In the genomic region with DNA sequence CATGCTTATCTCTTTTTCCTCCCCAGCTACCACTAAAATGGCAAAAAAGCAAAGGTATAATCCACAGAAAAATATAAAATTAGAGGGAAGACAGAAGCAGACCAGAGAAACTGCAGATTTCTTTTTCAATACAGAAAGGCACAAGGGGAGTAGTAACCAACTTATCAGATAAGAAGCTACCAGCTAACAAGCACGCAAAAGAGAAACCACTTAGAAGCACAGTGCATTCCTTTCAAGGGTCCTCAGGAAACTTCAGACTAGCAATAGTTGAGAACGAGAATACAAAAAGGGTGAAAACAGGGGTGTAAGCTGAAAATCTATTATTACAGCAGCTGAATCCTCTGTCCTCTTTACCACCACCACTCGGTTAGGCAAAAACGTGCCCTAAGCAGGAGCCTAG, we compare ENCODE assay signal across 31 cellular contexts. TPM values are rescaled to one million over a fixed set of nuclear protein-coding genes. Genes with fewer than 3 reads are reported as not detected.
"Had no signal": no experiment of that assay in that cellular context is flagged by ENCODE, and none has a peak within 500 bp of the region (broad histone marks: within the 10 kb centered on the region; RNA-seq: fewer than 3 reads in every experiment).

No MANE protein-coding gene starts in this region.

- ATAC-seq: activated CD4-positive, alpha-beta T cell treated with anti-CD3 and anti-CD28 coated beads for 36 hours; activated CD4-positive, CD25-positive, alpha-beta regulatory T cell treated with anti-CD3 and anti-CD28 coated beads, Interleukin-2, amount 50 U/mL, for 24 hours; activated CD8-positive, alpha-beta T cell treated with anti-CD3 and anti-CD28 coated beads, Interleukin-2, amount 10 ng/mL, durations not matched to agents 7 days and 5 days had no signal

- H3K4me2 ChIP-seq: KMS-11 had no signal

- H3K27ac Mint-ChIP-seq: activated CD4-positive, alpha-beta T cell treated with anti-CD3 and anti-CD28 coated beads for 36 hours; activated CD4-positive, alpha-beta T cell treated with anti-CD3 and anti-CD28 coated beads, Interleukin-2, amount 10 ng/mL, durations not matched to agents 7 days and 5 days; activated CD8-positive, alpha-beta T cell treated with anti-CD3 and anti-CD28 coated beads, Interleukin-2, amount 10 ng/mL, durations not matched to agents 7 days and 5 days; activated naive CD4-positive, alpha-beta T cell treated with anti-CD3 and anti-CD28 coated beads, Interleukin-2, amount 50 U/mL, for 24 hours; activated T-cell treated with anti-CD3 and anti-CD28 coated beads, Interleukin-2, amount 50 U/mL, for 24 hours; activated T-helper 2 cell treated with anti-CD3 and anti-CD28 coated beads, Interferon-gamma antibody, Interleukin-2, Interleukin-4, amounts not matched to agents 10 μg/mL and 5 μg/mL and 100 μg/mL, durations not matched to agents 14 hours and 24 hours and 36 hours; T-helper 1 cell treated with Interleukin-12 subunit alpha and Interleukin-12 subunit beta and Interleukin-4 antibody, amounts not matched to agents 30 μg/mL and 1 μg/mL, for 36 hours; T-helper 2 cell treated with Interferon-gamma antibody and Interleukin-4, amounts not matched to agents 5 μg/mL and 100 μg/mL, for 36 hours had no signal

- H3K4me1 Mint-ChIP-seq: activated CD4-positive, alpha-beta T cell treated with anti-CD3 and anti-CD28 coated beads for 36 hours; activated CD4-positive, alpha-beta T cell treated with anti-CD3 and anti-CD28 coated beads, Interleukin-2, amount 10 ng/mL, durations not matched to agents 7 days and 5 days; activated naive CD4-positive, alpha-beta T cell treated with anti-CD3 and anti-CD28 coated beads, Interleukin-2, amount 50 U/mL, for 24 hours had no signal

- H3K27me3 ChIP-seq: brain microvascular endothelial cell had no signal

- H3K9ac ChIP-seq: KMS-11 had no signal

- H3K27ac ChIP-seq: KMS-11 had no signal

- FAIRE-seq: TTC549 had no signal

- DNase-seq: activated CD4-positive, alpha-beta T cell treated with anti-CD3 and anti-CD28 coated beads for 36 hours; activated CD4-positive, alpha-beta T cell treated with anti-CD3 and anti-CD28 coated beads, Interleukin-2, amount 10 ng/mL, durations not matched to agents 7 days and 5 days; activated CD4-positive, alpha-beta T cell treated with anti-CD3 and anti-CD28 coated beads, Interleukin-2, amount 50 U/mL, for 48 hours; activated CD8-positive, alpha-beta T cell treated with anti-CD3 and anti-CD28 coated beads, Interleukin-2, amount 10 ng/mL, durations not matched to agents 7 days and 5 days; activated gamma-delta T cell; activated naive CD4-positive, alpha-beta T cell treated with Interleukin-2 at 50 U/mL for 16 hours; activated T-cell treated with anti-CD3 and anti-CD28 coated beads, Interleukin-2, amount 50 U/mL, for 24 hours; amniotic stem cell; aorta; brain microvascular endothelial cell; central memory CD4-positive, alpha-beta T cell; NCI-H1105; NCI-H1417 treated with DMSO at 0.1 percent for 48 hours; NCI-H1930; NCI-H2081 treated with DMSO at 0.1 percent for 48 hours; NCI-H226; NCI-H526; NCI-H748 treated with DMSO at 0.1 percent for 48 hours; Right ventricle myocardium superior had no signal

- H3K4me3 Mint-ChIP-seq: activated CD4-positive, alpha-beta T cell treated with anti-CD3 and anti-CD28 coated beads for 36 hours; activated CD4-positive, alpha-beta T cell treated with anti-CD3 and anti-CD28 coated beads, Interleukin-2, amount 10 ng/mL, durations not matched to agents 7 days and 5 days; activated CD8-positive, alpha-beta T cell treated with anti-CD3 and anti-CD28 coated beads, Interleukin-2, amount 10 ng/mL, durations not matched to agents 7 days and 5 days; activated naive CD4-positive, alpha-beta T cell treated with anti-CD3 and anti-CD28 coated beads, Interleukin-2, amount 50 U/mL, for 24 hours; activated T-cell treated with anti-CD3 and anti-CD28 coated beads, Interleukin-2, amount 50 U/mL, for 24 hours; T-helper 1 cell treated with Interleukin-12 subunit alpha and Interleukin-12 subunit beta and Interleukin-4 antibody, amounts not matched to agents 30 μg/mL and 1 μg/mL, for 36 hours; T-helper 2 cell treated with Interferon-gamma antibody and Interleukin-4, amounts not matched to agents 5 μg/mL and 100 μg/mL, for 36 hours had no signal

- H3K9me3 Mint-ChIP-seq: activated CD4-positive, alpha-beta T cell treated with anti-CD3 and anti-CD28 coated beads, Interleukin-2, amount 10 ng/mL, durations not matched to agents 7 days and 5 days; activated naive CD4-positive, alpha-beta T cell treated with anti-CD3 and anti-CD28 coated beads, Interleukin-2, amount 50 U/mL, for 24 hours; activated T-cell treated with anti-CD3 and anti-CD28 coated beads, Interleukin-2, amount 50 U/mL, for 24 hours; activated T-helper 2 cell treated with anti-CD3 and anti-CD28 coated beads, Interferon-gamma antibody, Interleukin-2, Interleukin-4, amounts not matched to agents 10 μg/mL and 5 μg/mL and 100 μg/mL, durations not matched to agents 14 hours and 24 hours and 36 hours; T-helper 1 cell treated with Interleukin-12 subunit alpha and Interleukin-12 subunit beta and Interleukin-4 antibody, amounts not matched to agents 30 μg/mL and 1 μg/mL, for 36 hours; T-helper 2 cell treated with Interferon-gamma antibody and Interleukin-4, amounts not matched to agents 5 μg/mL and 100 μg/mL, for 36 hours had no signal

- H3K36me3 Mint-ChIP-seq: activated naive CD4-positive, alpha-beta T cell treated with anti-CD3 and anti-CD28 coated beads, Interleukin-2, amount 50 U/mL, for 24 hours had no signal

- H3K36me3 ChIP-seq: brain microvascular endothelial cell had no signal

RNA-seq across cellular contexts. Expression of gene OR2A5, which starts 9.9 kb away (rescaled TPM):
- total RNA-seq: activated CD4-positive, alpha-beta T cell treated with anti-CD3 and anti-CD28 coated beads for 36 hours; activated CD4-positive, alpha-beta T cell treated with anti-CD3 and anti-CD28 coated beads, Interleukin-2, amount 10 ng/mL, durations not matched to agents 7 days and 5 days; activated CD8-positive, alpha-beta T cell treated with anti-CD3 and anti-CD28 coated beads, Interleukin-2, amount 10 ng/mL, durations not matched to agents 7 days and 5 days; activated T-helper 2 cell treated with anti-CD3 and anti-CD28 coated beads, Interferon-gamma antibody, Interleukin-2, Interleukin-4, amounts not matched to agents 10 μg/mL and 5 μg/mL and 100 μg/mL, durations not matched to agents 14 hours and 24 hours and 36 hours; aorta; cerebellum; LHCN-M2; M059J; NCI-H460; OCI-LY7; Right ventricle myocardium superior had no signal
- polyA plus RNA-seq: aorta had no signal

RNA-seq across cellular contexts. Expression of gene OR2A25, which starts 30.7 kb away (rescaled TPM):
- total RNA-seq: activated CD4-positive, alpha-beta T cell treated with anti-CD3 and anti-CD28 coated beads for 36 hours; activated CD4-positive, alpha-beta T cell treated with anti-CD3 and anti-CD28 coated beads, Interleukin-2, amount 10 ng/mL, durations not matched to agents 7 days and 5 days; activated CD8-positive, alpha-beta T cell treated with anti-CD3 and anti-CD28 coated beads, Interleukin-2, amount 10 ng/mL, durations not matched to agents 7 days and 5 days; activated T-helper 2 cell treated with anti-CD3 and anti-CD28 coated beads, Interferon-gamma antibody, Interleukin-2, Interleukin-4, amounts not matched to agents 10 μg/mL and 5 μg/mL and 100 μg/mL, durations not matched to agents 14 hours and 24 hours and 36 hours; aorta; cerebellum; LHCN-M2; M059J; NCI-H460; OCI-LY7; Right ventricle myocardium superior had no signal
- polyA plus RNA-seq: aorta had no signal

RNA-seq across cellular contexts. Expression of gene OR6B1, which starts 38.8 kb away (rescaled TPM):
- total RNA-seq: activated CD4-positive, alpha-beta T cell treated with anti-CD3 and anti-CD28 coated beads for 36 hours; activated CD4-positive, alpha-beta T cell treated with anti-CD3 and anti-CD28 coated beads, Interleukin-2, amount 10 ng/mL, durations not matched to agents 7 days and 5 days; activated CD8-positive, alpha-beta T cell treated with anti-CD3 and anti-CD28 coated beads, Interleukin-2, amount 10 ng/mL, durations not matched to agents 7 days and 5 days; activated T-helper 2 cell treated with anti-CD3 and anti-CD28 coated beads, Interferon-gamma antibody, Interleukin-2, Interleukin-4, amounts not matched to agents 10 μg/mL and 5 μg/mL and 100 μg/mL, durations not matched to agents 14 hours and 24 hours and 36 hours; aorta; cerebellum; LHCN-M2; M059J; NCI-H460; OCI-LY7; Right ventricle myocardium superior had no signal
- polyA plus RNA-seq: aorta had no signal

RNA-seq across cellular contexts. Expression of gene OR2A12, which starts 47.2 kb away (rescaled TPM):
- total RNA-seq: activated CD4-positive, alpha-beta T cell treated with anti-CD3 and anti-CD28 coated beads for 36 hours; activated CD4-positive, alpha-beta T cell treated with anti-CD3 and anti-CD28 coated beads, Interleukin-2, amount 10 ng/mL, durations not matched to agents 7 days and 5 days; activated CD8-positive, alpha-beta T cell treated with anti-CD3 and anti-CD28 coated beads, Interleukin-2, amount 10 ng/mL, durations not matched to agents 7 days and 5 days; activated T-helper 2 cell treated with anti-CD3 and anti-CD28 coated beads, Interferon-gamma antibody, Interleukin-2, Interleukin-4, amounts not matched to agents 10 μg/mL and 5 μg/mL and 100 μg/mL, durations not matched to agents 14 hours and 24 hours and 36 hours; aorta; cerebellum; LHCN-M2; M059J; NCI-H460; OCI-LY7; Right ventricle myocardium superior had no signal
- polyA plus RNA-seq: aorta had no signal
